In genomic region chr14:104291123-104292000, GRCh38 we compare ENCODE assay signal across 11 cellular contexts.
DNase-seq lines count a peak whose midpoint lies in the region; TF ChIP-seq lines count a peak whose summit lies in the region.
"Had no signal": no experiment of that assay in that cellular context is flagged by ENCODE, and none has a peak within 500 bp of the region (broad histone marks: within the 10 kb centered on the region; RNA-seq: fewer than 3 reads in every experiment).

No MANE protein-coding gene starts in this region.

- intact Hi-C loops in posterior vena cava (cut with DNase I) = no loop called here
- intact Hi-C loops in vagina (cut with DNase I) = no loop called here

- H3K27me3 ChIP-seq in NT2/D1 (ENCODE audit: insufficient read depth, insufficient read length) (no peaks in the 10 kb centered on the region), iPS DF 6.9 (ENCODE audit: control insufficient read depth, insufficient read depth, low read length) (no peaks in the 10 kb centered on the region), vagina (no peaks in the 10 kb centered on the region)
- H3K27me3 ChIP-seq: foreskin keratinocyte had no signal

- WGBS in iPS DF 6.9 (ENCODE audit: insufficient coverage, insufficient read length) = no CpG with 5 or more reads among the region's 25 CpGs

- TF ChIP-seq CTCF in vagina (IDR thresholded peaks at IDR 0.05) = no peak

- peak overlapping the region; percentile 0 for H3K4me3 ChIP-seq in NT2/D1 (ENCODE audit: insufficient read length, low read depth)
- no peak overlapping the region for H3K4me3 ChIP-seq in iPS DF 6.9 (ENCODE audit: low read length)
- no peak overlapping the region for H3K4me3 ChIP-seq in vagina

- DNase-seq in NCI-H1092 treated with DMSO at 0.1 percent for 48 hours (lab: John Stamatoyannopoulos, UW) (peak; percentile 94), NT2/D1 (ENCODE audit: low read depth, low spot score) (peak; percentile 66), iPS DF 6.9 (ENCODE audit: low read depth, low spot score) (peak; percentile 16), posterior vena cava (ENCODE audit: low spot score) (peak; percentile 72), NCI-H2227 (lab: John Stamatoyannopoulos, UW; ENCODE audit: unreplicated experiment) (no peak), hepatic stellate cell (ENCODE audit: low spot score) (no peak), vagina (ENCODE audit: extremely low spot score in 2 of 2) (no peak)
- DNase-seq: activated CD8-positive, alpha-beta T cell treated with anti-CD3 and anti-CD28 coated beads, Interleukin-2, amount 10 ng/mL, durations not matched to agents 7 days and 5 days; dermis blood vessel endothelial cell; foreskin keratinocyte; Kasumi-1 had no signal

- H3K9ac ChIP-seq in NT2/D1 (ENCODE audit: insufficient read length, low read depth) = no peak overlapping the region

- H3K9me3 ChIP-seq in NT2/D1 (ENCODE audit: insufficient read depth, low read length) (no peaks in the 10 kb centered on the region), iPS DF 6.9 (ENCODE audit: control insufficient read depth, insufficient read depth, low read length) (no peaks in the 10 kb centered on the region), vagina (no peaks in the 10 kb centered on the region)

- H3K4me1 ChIP-seq in NT2/D1 (ENCODE audit: insufficient read depth, insufficient read length) (peaks cover 31% of the 10 kb centered on the region), iPS DF 6.9 (ENCODE audit: control insufficient read depth, insufficient read depth, low read length) (peaks cover 13% of the 10 kb centered on the region), vagina (no peaks in the 10 kb centered on the region)
- H3K4me1 ChIP-seq: foreskin keratinocyte had no signal

- H3K27ac ChIP-seq in iPS DF 6.9 (ENCODE audit: low read length) = no peak overlapping the region
- H3K27ac ChIP-seq in vagina = no peak overlapping the region
- H3K27ac ChIP-seq: foreskin keratinocyte had no signal

- TF ChIP-seq POLR2A in vagina (IDR thresholded peaks at IDR 0.05) = no peak

- H3K36me3 ChIP-seq in NT2/D1 (ENCODE audit: insufficient read depth, insufficient read length, low read length) (no peaks in the 10 kb centered on the region), iPS DF 6.9 (ENCODE audit: control insufficient read depth, insufficient read depth, low read length) (no peaks in the 10 kb centered on the region), vagina (no peaks in the 10 kb centered on the region)

Comparison
In these comparisons a context has a peak if more than half of its experiments do, and no peak if none do; other contexts are left out.
1. DNase-seq: peak in NCI-H1092 treated with DMSO at 0.1 percent for 48 hours (single experiment), NT2/D1 (single experiment), iPS DF 6.9 (single experiment) and posterior vena cava (single experiment); none in NCI-H2227 (single experiment), hepatic stellate cell (single experiment) and vagina (0 of 2).